ENCODE assay signal across 8 cellular contexts in genomic region chr11:65492637-65493366, GRCh38. TPM values are rescaled to one million over a fixed set of nuclear protein-coding genes. Genes with fewer than 3 reads are reported as not detected.
DNase-seq lines count a peak whose midpoint lies in the region; ATAC-seq and TF ChIP-seq lines count a peak whose summit lies in the region.

No MANE protein-coding gene starts in this region.

- TF ChIP-seq EP300 in esophagus muscularis mucosa (IDR thresholded peaks at IDR 0.05): peak; percentile 56

- intact Hi-C loops in esophagus muscularis mucosa (cut with DNase I): no loop called here

- H3K4me1 Mint-ChIP-seq in neural progenitor cell: peaks cover 84% of the 10 kb centered on the region

- H3K79me2 ChIP-seq in neural progenitor cell (ENCODE audit: low read depth): peaks cover 95% of the 10 kb centered on the region

- H2AFZ ChIP-seq in neural progenitor cell (replicated peaks): no peak overlapping the region

- POLR2A ChIA-PET in HEK293 (lab: Yijun Ruan, JAX): interaction anchor here (0.7 to 28.2 kb wide), 7 partner anchors 10 to 70 kb away, joined by 3 to 1129 read pairs (median 5); partner anchors contain the start of genes MALAT1 and NEAT1

- H3K36me3 ChIP-seq in HEK293 (ENCODE audit: control insufficient read depth in 2 of 2, insufficient read depth in 1 of 2, low read length in 2 of 2): no peaks in the 10 kb centered on the region
- H3K36me3 ChIP-seq in esophagus muscularis mucosa: no peaks in the 10 kb centered on the region
- no peaks in the 10 kb centered on the region for H3K36me3 ChIP-seq in neural progenitor cell

- H3K4me3 Mint-ChIP-seq in neural progenitor cell: peak overlapping the region; percentile 82

- no peaks in the 10 kb centered on the region for H3K9me3 ChIP-seq in HEK293 (ENCODE audit: control insufficient read depth, insufficient read depth, low read depth, low read length)
- no peaks in the 10 kb centered on the region for H3K9me3 ChIP-seq in esophagus muscularis mucosa
- no peaks in the 10 kb centered on the region for H3K9me3 ChIP-seq in neural progenitor cell (ENCODE audit: low read depth)

- TF ChIP-seq POLR2A in esophagus muscularis mucosa (IDR thresholded peaks at IDR 0.05; ENCODE audit: low read depth): peak; percentile 19

- TF ChIP-seq CTCF in HEK293 (tag by site-specific recombination; IDR thresholded peaks at IDR 0.05): no peak
- TF ChIP-seq CTCF in esophagus muscularis mucosa (IDR thresholded peaks at IDR 0.05): no peak
- TF ChIP-seq CTCF in neural progenitor cell (IDR thresholded peaks at IDR 0.05): no peak

- no peak overlapping the region for H3K9ac ChIP-seq in neural progenitor cell

- H3K9me3 Mint-ChIP-seq in neural progenitor cell: no peaks in the 10 kb centered on the region

- H3K4me1 ChIP-seq in HEK293 (ENCODE audit: control insufficient read depth, insufficient read depth, low read length) (peaks cover 34% of the 10 kb centered on the region), esophagus muscularis mucosa (peaks cover 90 to 95% (median 94%) of the 10 kb centered on the region in 4 donors), neural progenitor cell (peaks cover 73% of the 10 kb centered on the region)

- DNase-seq in DMS79 treated with DMSO at 0.1 percent for 48 hours (lab: John Stamatoyannopoulos, UW) (peak; percentile 87), SW480 (ENCODE audit: low spot score) (peak; percentile 66), esophagus muscularis mucosa (ENCODE audit: extremely low spot score) (no peak), neural progenitor cell (ENCODE audit: low spot score) (no peak)

- CTCF ChIA-PET in HEK293 (lab: Yijun Ruan, JAX): interaction anchor here (0.5 to 1.3 kb wide), 7 partner anchors 13 to 126 kb away, joined by 3 to 6 read pairs (median 4); no protein-coding TSS in a partner anchor

- 16% methylated on average over 6 of the region's 6 CpGs for WGBS in esophagus muscularis mucosa

- peaks cover 68% of the 10 kb centered on the region for H3F3A ChIP-seq in neural progenitor cell (ENCODE audit: low read depth)

- no peaks in the 10 kb centered on the region for H4K20me1 ChIP-seq in neural progenitor cell (ENCODE audit: low read depth)

- peak overlapping the region; percentile 100 for H3K27ac Mint-ChIP-seq in neural progenitor cell

- ATAC-seq in HG02623 (IDR thresholded peaks at IDR 0.05; ENCODE audit: unreplicated experiment) (no peak), HG03460 (IDR thresholded peaks at IDR 0.05; ENCODE audit: unreplicated experiment) (no peak), GM21737 (IDR thresholded peaks at IDR 0.05; ENCODE audit: unreplicated experiment) (no peak)

- H3K27me3 Mint-ChIP-seq in neural progenitor cell (ENCODE audit: insufficient read depth, low read depth): peaks cover 4% of the 10 kb centered on the region

- H3K4me2 ChIP-seq in neural progenitor cell: peak overlapping the region; percentile 48

- H3K27me3 ChIP-seq in esophagus muscularis mucosa: no peaks in the 10 kb centered on the region
- H3K27me3 ChIP-seq in neural progenitor cell: no peaks in the 10 kb centered on the region

- no peaks in the 10 kb centered on the region for H3K36me3 Mint-ChIP-seq in neural progenitor cell

- H3K4me3 ChIP-seq in HEK293 (ENCODE audit: low read depth, low read length) (no peak overlapping the region), esophagus muscularis mucosa (peak overlapping the region; percentile 6 to 28 (median 20)), neural progenitor cell (no peak overlapping the region)

- H3K27ac ChIP-seq in HEK293 (ENCODE audit: extremely low read depth, low read depth, low read length) (peak overlapping the region; percentile 62), esophagus muscularis mucosa (replicated peaks in 1 of 4) (peak overlapping the region; percentile 95 to 99 (median 98)), neural progenitor cell (no peak overlapping the region)

TF ChIP-seq in HEK293, 187 proteins besides CTCF, POLR2A, EP300 and RAD21 (continues in another document):
- TF ChIP-seq ZNF629 (tag by site-specific recombination; IDR thresholded peaks at IDR 0.05): peak; percentile 55; the same call in 1 of the 2 replicates
- TF ChIP-seq ZBTB6 (tag by site-specific recombination; IDR thresholded peaks at IDR 0.05): peak; percentile 87
- TF ChIP-seq ZNF423 (tag by site-specific recombination; IDR thresholded peaks at IDR 0.05): no peak
- TF ChIP-seq PRDM6 (tag by site-specific recombination; IDR thresholded peaks at IDR 0.05): no peak
- TF ChIP-seq ZNF560 (tag by site-specific recombination; IDR thresholded peaks at IDR 0.05; ENCODE audit: borderline replicate concordance): no peak
- TF ChIP-seq, protein P1, sequence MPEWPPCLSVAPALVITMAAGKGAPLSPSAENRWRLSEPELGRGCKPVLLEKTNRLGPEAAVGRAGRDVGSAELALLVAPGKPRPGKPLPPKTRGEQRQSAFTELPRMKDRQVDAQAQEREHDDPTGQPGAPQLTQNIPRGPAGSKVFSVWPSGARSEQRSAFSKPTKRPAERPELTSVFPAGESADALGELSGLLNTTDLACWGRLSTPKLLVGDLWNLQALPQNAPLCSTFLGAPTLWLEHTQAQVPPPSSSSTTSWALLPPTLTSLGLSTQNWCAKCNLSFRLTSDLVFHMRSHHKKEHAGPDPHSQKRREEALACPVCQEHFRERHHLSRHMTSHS (tag by site-specific recombination; IDR thresholded peaks at IDR 0.05): no peak
- no peak for TF ChIP-seq ZNF214 (tag by site-specific recombination; IDR thresholded peaks at IDR 0.05; ENCODE audit: borderline replicate concordance)
- TF ChIP-seq, protein P2, sequence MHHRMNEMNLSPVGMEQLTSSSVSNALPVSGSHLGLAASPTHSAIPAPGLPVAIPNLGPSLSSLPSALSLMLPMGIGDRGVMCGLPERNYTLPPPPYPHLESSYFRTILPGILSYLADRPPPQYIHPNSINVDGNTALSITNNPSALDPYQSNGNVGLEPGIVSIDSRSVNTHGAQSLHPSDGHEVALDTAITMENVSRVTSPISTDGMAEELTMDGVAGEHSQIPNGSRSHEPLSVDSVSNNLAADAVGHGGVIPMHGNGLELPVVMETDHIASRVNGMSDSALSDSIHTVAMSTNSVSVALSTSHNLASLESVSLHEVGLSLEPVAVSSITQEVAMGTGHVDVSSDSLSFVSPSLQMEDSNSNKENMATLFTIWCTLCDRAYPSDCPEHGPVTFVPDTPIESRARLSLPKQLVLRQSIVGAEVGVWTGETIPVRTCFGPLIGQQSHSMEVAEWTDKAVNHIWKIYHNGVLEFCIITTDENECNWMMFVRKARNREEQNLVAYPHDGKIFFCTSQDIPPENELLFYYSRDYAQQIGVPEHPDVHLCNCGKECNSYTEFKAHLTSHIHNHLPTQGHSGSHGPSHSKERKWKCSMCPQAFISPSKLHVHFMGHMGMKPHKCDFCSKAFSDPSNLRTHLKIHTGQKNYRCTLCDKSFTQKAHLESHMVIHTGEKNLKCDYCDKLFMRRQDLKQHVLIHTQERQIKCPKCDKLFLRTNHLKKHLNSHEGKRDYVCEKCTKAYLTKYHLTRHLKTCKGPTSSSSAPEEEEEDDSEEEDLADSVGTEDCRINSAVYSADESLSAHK (tag by site-specific recombination; IDR thresholded peaks at IDR 0.05): no peak
- peak; percentile 69 for TF ChIP-seq ZBTB20 (tag by site-specific recombination; IDR thresholded peaks at IDR 0.05)
- TF ChIP-seq KLF9 (tag by site-specific recombination; IDR thresholded peaks at IDR 0.05; ENCODE audit: low read depth): no peak
- TF ChIP-seq, protein P3, sequence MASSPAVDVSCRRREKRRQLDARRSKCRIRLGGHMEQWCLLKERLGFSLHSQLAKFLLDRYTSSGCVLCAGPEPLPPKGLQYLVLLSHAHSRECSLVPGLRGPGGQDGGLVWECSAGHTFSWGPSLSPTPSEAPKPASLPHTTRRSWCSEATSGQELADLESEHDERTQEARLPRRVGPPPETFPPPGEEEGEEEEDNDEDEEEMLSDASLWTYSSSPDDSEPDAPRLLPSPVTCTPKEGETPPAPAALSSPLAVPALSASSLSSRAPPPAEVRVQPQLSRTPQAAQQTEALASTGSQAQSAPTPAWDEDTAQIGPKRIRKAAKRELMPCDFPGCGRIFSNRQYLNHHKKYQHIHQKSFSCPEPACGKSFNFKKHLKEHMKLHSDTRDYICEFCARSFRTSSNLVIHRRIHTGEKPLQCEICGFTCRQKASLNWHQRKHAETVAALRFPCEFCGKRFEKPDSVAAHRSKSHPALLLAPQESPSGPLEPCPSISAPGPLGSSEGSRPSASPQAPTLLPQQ (tag by site-specific recombination; IDR thresholded peaks at IDR 0.05): 0 out of 2 replicates have a peak, but pooled peaks have one; percentile 17
- peak; percentile 93 for TF ChIP-seq ZNF600 (tag by site-specific recombination; IDR thresholded peaks at IDR 0.05)
- TF ChIP-seq ZNF366 (tag by site-specific recombination; conservative IDR thresholded peaks at IDR 0.05): peak; percentile 26; the same call in 1 of the 2 replicates

RNA-seq across cellular contexts. Expression of gene MALAT1, which starts 6.0 kb away (rescaled TPM):
- total RNA-seq in esophagus muscularis mucosa: over 10,000 TPM in 1 of 4 donors, 1,000 to 10,000 TPM in 3; 2,724 to 15,405 (median 5,373) TPM
- 5,397 and 9,030 TPM in 2 replicates for total RNA-seq in neural progenitor cell (ENCODE audit: low replicate concordance)

RNA-seq across cellular contexts. Expression of gene SCYL1, which starts 32.1 kb away (rescaled TPM):
- 100 to 1,000 TPM in 2 of 4 donors, 10 to 100 TPM in 2; 74.3 to 115 (median 104) TPM for total RNA-seq in esophagus muscularis mucosa
- total RNA-seq in neural progenitor cell (ENCODE audit: low replicate concordance): 16.9 and 45.2 TPM in 2 replicates

Comparison
In these comparisons a context has a peak if more than half of its experiments do, and no peak if none do; other contexts are left out.
1. DNase-seq: peak in DMS79 treated with DMSO at 0.1 percent for 48 hours (single experiment) and SW480 (single experiment); none in esophagus muscularis mucosa (single experiment) and neural progenitor cell (single experiment).
2. H3K4me3 ChIP-seq: peak in esophagus muscularis mucosa (4 of 4); none in HEK293 (single experiment) and neural progenitor cell (single experiment).